In the genomic region with DNA sequence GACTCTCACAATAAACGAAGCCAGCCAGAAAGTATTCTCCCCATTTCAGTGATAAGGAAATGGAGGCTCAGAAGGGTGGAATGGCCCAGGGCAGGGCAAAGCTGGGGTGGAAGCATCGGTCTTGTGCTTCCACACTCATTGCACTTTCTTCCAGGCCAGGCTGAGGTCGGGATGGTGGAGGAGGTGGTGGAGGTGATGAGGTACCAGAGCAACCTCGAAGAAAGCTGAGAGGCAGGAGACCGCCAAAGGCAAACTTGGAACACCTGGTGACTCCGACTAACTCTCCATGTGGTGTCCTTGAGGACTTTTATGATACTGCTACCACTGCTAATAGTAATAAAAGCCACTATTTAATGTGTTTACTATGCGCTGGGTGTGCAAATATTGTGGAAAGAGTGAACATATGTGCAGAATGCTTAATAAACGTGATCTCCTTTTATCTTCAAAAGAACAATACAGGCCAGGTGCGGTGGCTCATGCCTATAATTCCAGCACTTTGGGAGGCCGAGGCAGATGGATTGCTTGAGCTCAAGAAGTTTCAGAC, we compare ENCODE assay signal across 13 cellular contexts. TPM values are rescaled to one million over a fixed set of nuclear protein-coding genes. Genes with fewer than 3 reads are reported as not detected.
A peak's percentile ranks its signal among the peaks of the same experiment; 100 is the strongest.
DNase-seq lines count a peak whose midpoint lies in the region; ATAC-seq and TF ChIP-seq lines count a peak whose summit lies in the region.
"Had no signal": no experiment of that assay in that cellular context is flagged by ENCODE, and none has a peak within 500 bp of the region (broad histone marks: within the 10 kb centered on the region; RNA-seq: fewer than 3 reads in every experiment).

No MANE protein-coding gene starts in this region.

- H3K4me1 Mint-ChIP-seq in activated CD8-positive, alpha-beta memory T cell treated with anti-CD3 and anti-CD28 coated beads, Interleukin-2, amount 10 ng/mL, durations not matched to agents 7 days and 5 days: peaks cover 70% of the 10 kb centered on the region
- H3K4me1 Mint-ChIP-seq in immature natural killer cell: peaks cover 68 to 74% of the 10 kb centered on the region in 2 donors

- H3K4me3 ChIP-seq in testis: no peak overlapping the region

- no peak for TF ChIP-seq POLR2A in testis (IDR thresholded peaks at IDR 0.05)

- no peaks in the 10 kb centered on the region for H3K27me3 Mint-ChIP-seq in activated CD8-positive, alpha-beta memory T cell treated with anti-CD3 and anti-CD28 coated beads, Interleukin-2, amount 10 ng/mL, durations not matched to agents 7 days and 5 days
- peaks cover 29 to 44% (median 36%) of the 10 kb centered on the region in 3 donors for H3K27me3 Mint-ChIP-seq in immature natural killer cell (ENCODE audit: low read depth in 3 of 3)

- no peak for TF ChIP-seq CTCF in testis (IDR thresholded peaks at IDR 0.05)

- H3K27ac ChIP-seq in testis: peak overlapping the region; percentile 51 to 92

- DNase-seq in activated CD8-positive, alpha-beta memory T cell treated with anti-CD3 and anti-CD28 coated beads, Interleukin-2, amount 10 ng/mL, durations not matched to agents 7 days and 5 days: no peak
- no peak for DNase-seq in activated CD8-positive, alpha-beta memory T cell treated with anti-CD3 and anti-CD28 coated beads, Interleukin-2, amount 50 U/mL, for 48 hours
- DNase-seq in SW480 (ENCODE audit: low spot score) (peak; percentile 40), immature natural killer cell (no peak), testis (no peak), NCI-H128 (lab: John Stamatoyannopoulos, UW; ENCODE audit: unreplicated experiment) (no peak)
- DNase-seq: activated CD8-positive, alpha-beta memory T cell treated with anti-CD3 and anti-CD28 coated beads for 24 hours; midbrain; NK-92 treated with Interleukin-12 subunit alpha and Interleukin-12 subunit beta, amount 100 ng/mL, for 24 hours had no signal

- peak overlapping the region; percentile 99 for H3K27ac Mint-ChIP-seq in activated CD8-positive, alpha-beta memory T cell treated with anti-CD3 and anti-CD28 coated beads, Interleukin-2, amount 10 ng/mL, durations not matched to agents 7 days and 5 days
- H3K27ac Mint-ChIP-seq in immature natural killer cell: peak overlapping the region; percentile 98 to 100 (median 100)

- H3K36me3 ChIP-seq in testis (ENCODE audit: low read depth, missing control alignments): no peaks in the 10 kb centered on the region

- intact Hi-C loops in testis (cut with DNase I; ENCODE audit: low total_unique reads): no loop called here

- no peaks in the 10 kb centered on the region for H3K9me3 Mint-ChIP-seq in activated CD8-positive, alpha-beta memory T cell treated with anti-CD3 and anti-CD28 coated beads, Interleukin-2, amount 10 ng/mL, durations not matched to agents 7 days and 5 days (ENCODE audit: low read depth)
- H3K9me3 Mint-ChIP-seq in immature natural killer cell: no peaks in the 10 kb centered on the region

- peaks cover 45% of the 10 kb centered on the region for H3K4me1 ChIP-seq in testis

- no peaks in the 10 kb centered on the region for H3K36me3 Mint-ChIP-seq in activated CD8-positive, alpha-beta memory T cell treated with anti-CD3 and anti-CD28 coated beads, Interleukin-2, amount 10 ng/mL, durations not matched to agents 7 days and 5 days
- H3K36me3 Mint-ChIP-seq in immature natural killer cell: no peaks in the 10 kb centered on the region

- 76 to 80% methylated on average over 9 to 10 of the region's 10 CpGs for WGBS in testis, 2 donors

- H3K9me3 ChIP-seq in testis: no peaks in the 10 kb centered on the region

- no peak for ATAC-seq in activated CD8-positive, alpha-beta memory T cell treated with anti-CD3 and anti-CD28 coated beads, Interleukin-2, amount 10 ng/mL, durations not matched to agents 7 days and 5 days
- ATAC-seq in GM18511 (IDR thresholded peaks at IDR 0.05; ENCODE audit: unreplicated experiment) (no peak), HG03354 (IDR thresholded peaks at IDR 0.05; ENCODE audit: poor library complexity, severe bottlenecking, unreplicated experiment) (no peak)

- CTCF ChIA-PET in activated CD8-positive, alpha-beta memory T cell treated with anti-CD3 and anti-CD28 coated beads, Interleukin-2, amount 10 ng/mL, durations not matched to agents 7 days and 5 days (lab: Charles Lee): interaction anchor here (0.9 to 10.3 kb wide), 10 partner anchors 10 to 50 kb away, joined by 3 to 128 read pairs (median 6); a partner anchor contains a TSS

- no peak overlapping the region for H3K4me3 Mint-ChIP-seq in activated CD8-positive, alpha-beta memory T cell treated with anti-CD3 and anti-CD28 coated beads, Interleukin-2, amount 10 ng/mL, durations not matched to agents 7 days and 5 days
- peak overlapping the region; percentile 84 to 91 (median 85) for H3K4me3 Mint-ChIP-seq in immature natural killer cell

- H3K27me3 ChIP-seq in testis: no peaks in the 10 kb centered on the region

RNA-seq across cellular contexts. Expression of a gene that starts 16.9 kb away (rescaled TPM):
- total RNA-seq in activated CD8-positive, alpha-beta memory T cell treated with anti-CD3 and anti-CD28 coated beads, Interleukin-2, amount 10 ng/mL, durations not matched to agents 7 days and 5 days: 100 to 1,000 TPM in 1 of 2 experiments, 10 to 100 TPM in 1; 72.2 to 142 TPM
- polyA plus RNA-seq in immature natural killer cell (100 to 1,000 TPM; 112 to 147 (median 127) TPM), testis (ENCODE audit: insufficient read depth, low read depth, low replicate concordance) (25.4 TPM)
- 10 to 100 TPM; 14.5 to 23.8 TPM for total RNA-seq in testis

RNA-seq across cellular contexts. Expression of a gene that starts 59.0 kb away (rescaled TPM):
- total RNA-seq in activated CD8-positive, alpha-beta memory T cell treated with anti-CD3 and anti-CD28 coated beads, Interleukin-2, amount 10 ng/mL, durations not matched to agents 7 days and 5 days: under 1 TPM; 0.41 to 0.94 TPM
- polyA plus RNA-seq in immature natural killer cell (not detected), testis (ENCODE audit: insufficient read depth, low read depth, low replicate concordance) (9.9 TPM)
- total RNA-seq in testis: under 1 TPM; 0.08 to 0.62 TPM
- total RNA-seq: epithelial cell of proximal tubule had no signal
- polyA plus RNA-seq: BJ had no signal
